7 cellular contexts compared by ENCODE assay signal in the genomic region with DNA sequence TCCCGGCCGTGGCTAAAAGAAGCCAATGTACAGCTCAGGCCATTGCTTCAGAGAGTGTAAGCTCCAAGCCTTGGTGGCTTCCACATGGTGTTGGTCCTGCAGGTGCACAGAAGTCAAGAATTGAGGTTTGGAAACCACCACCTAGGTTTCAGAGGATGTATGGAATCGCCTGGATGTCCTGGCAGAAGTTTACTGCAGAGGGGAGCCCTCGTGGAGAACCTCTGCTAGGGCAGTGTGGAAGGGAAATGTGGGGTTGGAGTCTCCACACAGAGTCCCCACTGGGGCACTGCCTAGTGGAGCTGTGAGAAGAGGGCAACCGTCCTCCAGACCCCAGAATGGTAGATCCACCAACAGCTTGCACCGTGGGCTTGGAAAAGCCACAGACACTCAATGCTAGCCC.
DNase-seq lines count a peak whose midpoint lies in the region; FAIRE-seq and TF ChIP-seq lines count a peak whose summit lies in the region.
"Not testable (repeated sequence)": the region's sequence is repeated elsewhere in the genome, so short reads cannot be mapped to it uniquely, and the experiment has no call there.

No MANE protein-coding gene starts in this region.

- not testable (repeated sequence) for H3K27ac Mint-ChIP-seq in activated CD4-positive, alpha-beta memory T cell treated with anti-CD3 and anti-CD28 coated beads for 36 hours

- not testable (repeated sequence) for H3K36me3 ChIP-seq in HEK293 (ENCODE audit: control insufficient read depth in 2 of 2, insufficient read depth in 1 of 2, low read length in 2 of 2); bronchial epithelial cell (ENCODE audit: control insufficient read depth, insufficient read depth, low read length)

- not testable (repeated sequence) for H3K9me3 ChIP-seq in HEK293 (ENCODE audit: control insufficient read depth, insufficient read depth, low read depth, low read length)

- H3K27ac ChIP-seq in HEK293 (ENCODE audit: extremely low read depth, low read depth, low read length) = not testable (repeated sequence)

- intact Hi-C loops in activated CD4-positive, alpha-beta memory T cell treated with anti-CD3 and anti-CD28 coated beads for 36 hours (cut with micrococcal nuclease) = not testable (repeated sequence)

- H3K9me3 Mint-ChIP-seq in activated CD4-positive, alpha-beta memory T cell treated with anti-CD3 and anti-CD28 coated beads for 36 hours = peaks cover 28% of the 10 kb centered on the region

- not testable (repeated sequence) for H3K27me3 ChIP-seq in bronchial epithelial cell (ENCODE audit: control insufficient read depth, insufficient read depth, low read length)

- FAIRE-seq in bronchial epithelial cell (lab: Jason Lieb, UNC) = peak; percentile 28

- H3K27me3 Mint-ChIP-seq in activated CD4-positive, alpha-beta memory T cell treated with anti-CD3 and anti-CD28 coated beads for 36 hours = not testable (repeated sequence)

- CTCF ChIA-PET in HEK293 (lab: Yijun Ruan, JAX); activated CD4-positive, alpha-beta memory T cell treated with anti-CD3 and anti-CD28 coated beads for 36 hours (lab: Charles Lee): not testable (repeated sequence)

- in situ Hi-C loops in ACHN (cut with HindIII; ENCODE audit: low pct_ligation_motif_present, low pct_unique_long_range_greater_than_20kb, low sequenced_read_pairs) = not testable (repeated sequence)

- not testable (repeated sequence) for H3K4me3 Mint-ChIP-seq in activated CD4-positive, alpha-beta memory T cell treated with anti-CD3 and anti-CD28 coated beads for 36 hours

- not testable (repeated sequence) for TF ChIP-seq CTCF in HEK293 (tag by site-specific recombination; IDR thresholded peaks at IDR 0.05); bronchial epithelial cell (IDR thresholded peaks at IDR 0.05; ENCODE audit: insufficient read depth, low read length, severe bottlenecking)

- H3K4me1 Mint-ChIP-seq in activated CD4-positive, alpha-beta memory T cell treated with anti-CD3 and anti-CD28 coated beads for 36 hours (ENCODE audit: low read depth) = not testable (repeated sequence)

- not testable (repeated sequence) for H3K4me1 ChIP-seq in HEK293 (ENCODE audit: control insufficient read depth, insufficient read depth, low read length)

- DNase-seq in ACHN (peak; percentile 39), DMS53 (lab: John Stamatoyannopoulos, UW) (peak; percentile 59), NCI-H69 (lab: John Stamatoyannopoulos, UW) (peak; percentile 7), left kidney (ENCODE audit: low read depth, low spot score) (peak; percentile 3)
- DNase-seq in activated CD4-positive, alpha-beta memory T cell treated with anti-CD3 and anti-CD28 coated beads for 36 hours = peak; percentile 10
- DNase-seq in bronchial epithelial cell (ENCODE audit: low read depth) = not testable (repeated sequence)

- peaks cover 56% of the 10 kb centered on the region for H3K36me3 Mint-ChIP-seq in activated CD4-positive, alpha-beta memory T cell treated with anti-CD3 and anti-CD28 coated beads for 36 hours

- H3K4me3 ChIP-seq in HEK293 (ENCODE audit: low read depth, low read length); bronchial epithelial cell (ENCODE audit: low read depth, low read length): not testable (repeated sequence)

- POLR2A ChIA-PET in HEK293 (lab: Yijun Ruan, JAX); activated CD4-positive, alpha-beta memory T cell treated with anti-CD3 and anti-CD28 coated beads for 36 hours (lab: Charles Lee): not testable (repeated sequence)

TF ChIP-seq in HEK293, 187 proteins besides CTCF, POLR2A, EP300 and RAD21:
- peak; percentile 38 for TF ChIP-seq SETDB1 (IDR thresholded peaks at IDR 0.05; ENCODE audit: insufficient read length, low read length)
- TF ChIP-seq ZNF626 (tag by site-specific recombination; IDR thresholded peaks at IDR 0.05) = 0 out of 2 replicates have a peak, but pooled peaks have one; percentile 34
